ENCODE assay signal across 18 cellular contexts in the genomic region with DNA sequence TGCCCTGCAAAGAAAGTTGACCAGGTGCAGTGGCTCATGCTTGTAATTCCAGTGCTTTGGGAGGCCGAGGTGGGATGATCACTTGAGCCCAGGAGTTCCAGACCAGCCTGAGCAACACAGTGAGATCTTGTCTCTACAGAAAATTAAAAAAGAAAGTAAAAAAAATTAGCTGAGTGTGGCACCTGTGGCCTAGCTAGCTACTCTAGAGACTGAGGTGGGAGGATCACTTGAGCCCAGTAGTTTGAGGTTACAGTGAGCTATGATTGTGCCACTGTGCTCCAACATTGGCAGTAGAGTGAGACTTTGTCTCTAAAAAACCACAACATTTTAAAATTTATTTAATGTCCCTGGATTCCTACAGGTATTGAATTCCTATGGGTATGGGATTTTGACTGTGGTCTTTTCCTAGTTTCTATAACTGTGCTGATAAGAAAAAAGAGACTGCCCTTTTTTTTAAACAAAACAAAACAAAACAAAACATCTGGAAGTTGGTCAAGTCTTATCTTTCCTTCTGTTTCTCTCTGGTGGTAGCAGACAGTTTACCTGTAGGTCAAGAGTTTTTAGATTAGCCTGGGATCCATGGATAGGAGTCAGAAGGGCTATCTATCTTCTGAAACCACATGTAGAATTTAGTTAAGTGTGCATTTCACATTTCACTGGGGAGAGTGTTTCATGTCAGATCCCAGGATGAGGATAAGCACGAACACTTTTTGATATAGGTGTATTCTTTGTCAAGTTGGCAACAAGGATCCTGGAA. TPM values are rescaled to one million over a fixed set of nuclear protein-coding genes. Genes with fewer than 3 reads are reported as not detected.
DNase-seq lines count a peak whose midpoint lies in the region; ATAC-seq and TF ChIP-seq lines count a peak whose summit lies in the region.
"Had no signal": no experiment of that assay in that cellular context is flagged by ENCODE, and none has a peak within 500 bp of the region (broad histone marks: within the 10 kb centered on the region; RNA-seq: fewer than 3 reads in every experiment).

No MANE protein-coding gene starts in this region.

- H3K9me3 Mint-ChIP-seq in CD4-positive, CD25-positive, alpha-beta regulatory T cell = peaks cover 0 to 3% (median 0%) of the 10 kb centered on the region in 7 donors

- H3K9me2 ChIP-seq in Loucy (replicated peaks; ENCODE audit: low read depth, low read length) = no peaks in the 10 kb centered on the region

- no peak overlapping the region for H2AFZ ChIP-seq in Loucy (ENCODE audit: low read length)

- H3K27me3 ChIP-seq in CD4-positive, CD25-positive, alpha-beta regulatory T cell (ENCODE audit: control insufficient read depth, insufficient read depth, low read length) = no peaks in the 10 kb centered on the region
- no peaks in the 10 kb centered on the region for H3K27me3 ChIP-seq in Loucy (ENCODE audit: insufficient read depth, low read length, poor library complexity, severe bottlenecking)

- peak overlapping the region in 2 of 3 donors; percentile 32 to 42 for H3K27ac Mint-ChIP-seq in CD4-positive, CD25-positive, alpha-beta regulatory T cell
- H3K27ac Mint-ChIP-seq: stimulated activated naive B cell treated with anti-CD40 and anti-IgM and Interleukin-4, amounts not matched to agents 10 μg/mL and 1 μg/mL and 100 μg/mL, for 72 hours had no signal

- peaks cover 25 to 59% (median 42%) of the 10 kb centered on the region in 4 donors for H3K4me1 Mint-ChIP-seq in CD4-positive, CD25-positive, alpha-beta regulatory T cell

- H3F3A ChIP-seq in Loucy (ENCODE audit: low read depth) = peaks cover 3% of the 10 kb centered on the region; the same call in 1 of the 2 replicates

- peak in 1 of 3 donors; percentile 68 for DNase-seq in CD4-positive, CD25-positive, alpha-beta regulatory T cell
- DNase-seq in medulla oblongata (ENCODE audit: extremely low spot score) = no peak
- no peak for DNase-seq in NCI-H128 (lab: John Stamatoyannopoulos, UW; ENCODE audit: unreplicated experiment)
- DNase-seq in ureter (ENCODE audit: low spot score) = no peak
- DNase-seq: activated CD4-positive, alpha-beta T cell treated with anti-CD3 and anti-CD28 coated beads, Interleukin-2, amount 50 U/mL, for 48 hours; activated gamma-delta T cell treated with Interleukin-2 at 50 U/mL for 16 hours; effector CD4-positive, alpha-beta T cell; H7; Kasumi-1; mesenchymal stem cell; NCI-H2081; NCI-H69; nucleus accumbens; stimulated activated naive B cell treated with anti-CD40 and anti-IgM and Interleukin-4, amounts not matched to agents 10 μg/mL and 1 μg/mL and 100 μg/mL, for 72 hours had no signal

- peaks cover 74% of the 10 kb centered on the region for H4K20me1 ChIP-seq in Loucy (ENCODE audit: insufficient read depth, low read length, poor library complexity, severe bottlenecking)

- no peak for TF ChIP-seq CTCF in Loucy (conservative IDR thresholded peaks at IDR 0.05; ENCODE audit: low read length)

- no peak overlapping the region for H3K4me3 Mint-ChIP-seq in CD4-positive, CD25-positive, alpha-beta regulatory T cell
- H3K4me3 Mint-ChIP-seq: stimulated activated naive B cell treated with anti-CD40 and anti-IgM and Interleukin-4, amounts not matched to agents 10 μg/mL and 1 μg/mL and 100 μg/mL, for 72 hours had no signal

- H3K27ac ChIP-seq in CD4-positive, CD25-positive, alpha-beta regulatory T cell (ENCODE audit: insufficient read depth, low read length, poor library complexity, severe bottlenecking) = no peak overlapping the region

- H3K27me3 Mint-ChIP-seq in CD4-positive, CD25-positive, alpha-beta regulatory T cell = no peaks in the 10 kb centered on the region
- H3K27me3 Mint-ChIP-seq: stimulated activated naive B cell treated with anti-CD40 and anti-IgM and Interleukin-4, amounts not matched to agents 10 μg/mL and 1 μg/mL and 100 μg/mL, for 72 hours had no signal

- H3K36me3 ChIP-seq in CD4-positive, CD25-positive, alpha-beta regulatory T cell (ENCODE audit: control insufficient read depth, insufficient read depth, low read length) = no peaks in the 10 kb centered on the region
- H3K36me3 ChIP-seq in Loucy (ENCODE audit: insufficient read depth, low read length) = peaks cover 13% of the 10 kb centered on the region; the same call in 1 of the 2 replicates

- no peak overlapping the region for H3K4me3 ChIP-seq in CD4-positive, CD25-positive, alpha-beta regulatory T cell (ENCODE audit: low read depth, low read length)
- H3K4me3 ChIP-seq in Loucy (ENCODE audit: low read length, poor library complexity, severe bottlenecking) = no peak overlapping the region

- H3K4me2 ChIP-seq in Loucy (ENCODE audit: low read depth, low read length, poor library complexity, severe bottlenecking) = peak overlapping the region; percentile 54

- H3K79me2 ChIP-seq in Loucy (ENCODE audit: insufficient read depth, low read length) = peaks cover 95% of the 10 kb centered on the region

- H3K36me3 Mint-ChIP-seq in CD4-positive, CD25-positive, alpha-beta regulatory T cell = no peaks in the 10 kb centered on the region

- peak; percentile 38 to 52 for ATAC-seq in CD4-positive, CD25-positive, alpha-beta regulatory T cell (ENCODE audit: low read depth in 2 of 2)
- ATAC-seq in GM18870 (IDR thresholded peaks at IDR 0.05; ENCODE audit: unreplicated experiment) (peak; percentile 39), HG02678 (IDR thresholded peaks at IDR 0.05; ENCODE audit: unreplicated experiment) (peak; percentile 44), HG03521 (IDR thresholded peaks at IDR 0.05; ENCODE audit: unreplicated experiment) (no peak)
- ATAC-seq: stimulated activated naive B cell treated with anti-CD40 and anti-IgM and Interleukin-4, amounts not matched to agents 10 μg/mL and 1 μg/mL and 100 μg/mL, for 72 hours had no signal

- H3K9me3 ChIP-seq in CD4-positive, CD25-positive, alpha-beta regulatory T cell (ENCODE audit: control insufficient read depth in 2 of 2, low read length in 2 of 2) = no peaks in the 10 kb centered on the region
- H3K9me3 ChIP-seq in Loucy (ENCODE audit: insufficient read depth, low read depth, low read length) = no peaks in the 10 kb centered on the region

- H3K4me1 ChIP-seq in CD4-positive, CD25-positive, alpha-beta regulatory T cell (ENCODE audit: control insufficient read depth, insufficient read depth, low read length, poor library complexity, severe bottlenecking) = peaks cover 23% of the 10 kb centered on the region
- peaks cover 87% of the 10 kb centered on the region for H3K4me1 ChIP-seq in Loucy (ENCODE audit: insufficient read depth, low read length, poor library complexity, severe bottlenecking)

- peak overlapping the region; percentile 27 for H3K9ac ChIP-seq in Loucy (ENCODE audit: low read depth, low read length, poor library complexity, severe bottlenecking)

RNA-seq across cellular contexts. Expression of gene UCK2, which starts 18.8 kb away (rescaled TPM):
- 5.5 TPM for total RNA-seq in CD4-positive, CD25-positive, alpha-beta regulatory T cell
- 10 to 100 TPM in 2 of 4 donors, 1 to 10 TPM in 2; 9.6 to 12.8 (median 11.2) TPM for polyA plus RNA-seq in CD4-positive, CD25-positive, alpha-beta regulatory T cell
- total RNA-seq in ureter = 44.7 TPM
